Comparison of ENCODE assay signal across 8 cellular contexts in genomic region chr10:97196213-97197029, GRCh38. TPM values are rescaled to one million over a fixed set of nuclear protein-coding genes. Genes with fewer than 3 reads are reported as not detected.
A peak's percentile ranks its signal among the peaks of the same experiment; 100 is the strongest.
DNase-seq lines count a peak whose midpoint lies in the region; ATAC-seq and TF ChIP-seq lines count a peak whose summit lies in the region.

No MANE protein-coding gene starts in this region.

- no peaks in the 10 kb centered on the region for H3K9me3 ChIP-seq in effector memory CD4-positive, alpha-beta T cell (ENCODE audit: control insufficient read depth, low read length)

- no CpG with 5 or more reads among the region's 56 CpGs for WGBS in mesendoderm (ENCODE audit: extremely low coverage, insufficient coverage, low lambda C conversion rate)

- no peaks in the 10 kb centered on the region for H3K36me3 ChIP-seq in effector memory CD4-positive, alpha-beta T cell (ENCODE audit: control insufficient read depth, insufficient read depth, low read length)
- no peaks in the 10 kb centered on the region for H3K36me3 ChIP-seq in mesendoderm (ENCODE audit: control insufficient read depth, insufficient read depth, low read length)

- H3K36me3 Mint-ChIP-seq in activated CD8-positive, alpha-beta T cell treated with anti-CD3 and anti-CD28 coated beads for 36 hours (ENCODE audit: low read depth): no peaks in the 10 kb centered on the region

- H3K79me1 ChIP-seq in mesendoderm (ENCODE audit: low read length): no peaks in the 10 kb centered on the region

- H2BK5ac ChIP-seq in mesendoderm (ENCODE audit: low read length): no peak overlapping the region

- H3K4me1 ChIP-seq in effector memory CD4-positive, alpha-beta T cell (ENCODE audit: control insufficient read depth, insufficient read depth, low read length, poor library complexity, severe bottlenecking): peaks cover 7% of the 10 kb centered on the region
- H3K4me1 ChIP-seq in mesendoderm (ENCODE audit: control insufficient read depth, low read depth, low read length): peaks cover 1% of the 10 kb centered on the region

- no peak overlapping the region for H2BK120ac ChIP-seq in mesendoderm (ENCODE audit: low read depth, low read length)

- no peak overlapping the region for H3K4ac ChIP-seq in mesendoderm (ENCODE audit: low read depth, low read length)

- ATAC-seq in HG03045 (IDR thresholded peaks at IDR 0.05; ENCODE audit: unreplicated experiment) (peak; percentile 78), HG03025 (IDR thresholded peaks at IDR 0.05; ENCODE audit: low FRiP score, unreplicated experiment) (no peak)
- ATAC-seq in activated CD8-positive, alpha-beta T cell treated with anti-CD3 and anti-CD28 coated beads for 36 hours: peak; percentile 91

- peak overlapping the region; percentile 76 for H3K4me3 ChIP-seq in effector memory CD4-positive, alpha-beta T cell (ENCODE audit: insufficient read depth, low read depth, low read length, poor library complexity, severe bottlenecking)
- H3K4me3 ChIP-seq in mesendoderm (ENCODE audit: low read length): peak overlapping the region; percentile 31

- no peak overlapping the region for H2BK15ac ChIP-seq in mesendoderm (replicated peaks; ENCODE audit: low read depth)

- H3K56ac ChIP-seq in mesendoderm (ENCODE audit: low read length): peak overlapping the region; percentile 53

- peak overlapping the region; percentile 70 for H3K4me2 ChIP-seq in mesendoderm (ENCODE audit: low read length)

- TF ChIP-seq CTCF in activated CD8-positive, alpha-beta T cell treated with anti-CD3 and anti-CD28 coated beads for 36 hours (IDR thresholded peaks at IDR 0.05): peak; percentile 84

- no peak overlapping the region for H3K23ac ChIP-seq in mesendoderm (ENCODE audit: low read length)

- H4K8ac ChIP-seq in mesendoderm (ENCODE audit: low read depth, low read length): no peak overlapping the region

- no peak overlapping the region for H3K18ac ChIP-seq in mesendoderm (ENCODE audit: low read length)

- H3K27me3 ChIP-seq in effector memory CD4-positive, alpha-beta T cell (replicated peaks; ENCODE audit: control insufficient read depth, insufficient read depth, low read length, poor library complexity, severe bottlenecking): no peaks in the 10 kb centered on the region
- H3K27me3 ChIP-seq in mesendoderm (ENCODE audit: insufficient read depth, low read length, poor library complexity): no peaks in the 10 kb centered on the region

- peak; percentile 80 for DNase-seq in ELR (ENCODE audit: low read depth)
- peak; percentile 29 for DNase-seq in NCI-H774 (lab: John Stamatoyannopoulos, UW)
- DNase-seq in activated CD8-positive, alpha-beta T cell treated with anti-CD3 and anti-CD28 coated beads for 36 hours: peak; percentile 81
- DNase-seq in effector memory CD4-positive, alpha-beta T cell: peak; percentile 11 to 46 (median 39)
- peak; percentile 85 for DNase-seq in mesendoderm
- DNase-seq in stimulated activated CD8-positive, alpha-beta memory T cell treated with anti-CD3 and anti-CD28 coated beads, Interleukin-15, amount 100 ng/mL, for 24 hours (ENCODE audit: low read depth): peak; percentile 16

- CTCF ChIA-PET in activated CD8-positive, alpha-beta T cell treated with anti-CD3 and anti-CD28 coated beads for 36 hours (lab: Charles Lee): interaction anchor here (0.7 to 8.6 kb wide), 36 partner anchors 11 to 447 kb away, joined by 3 to 166 read pairs (median 6); partner anchors contain the start of gene SLIT1

- no peak overlapping the region for H4K5ac ChIP-seq in mesendoderm (ENCODE audit: low read length)

- peak overlapping the region; percentile 70 for H3K4me3 Mint-ChIP-seq in activated CD8-positive, alpha-beta T cell treated with anti-CD3 and anti-CD28 coated beads for 36 hours

- no peak overlapping the region for H2AK5ac ChIP-seq in mesendoderm (ENCODE audit: low read length)

- no peaks in the 10 kb centered on the region for H3K79me2 ChIP-seq in mesendoderm (ENCODE audit: control insufficient read depth, insufficient read depth, low read length)

- peak overlapping the region; percentile 52 for H3K9ac ChIP-seq in mesendoderm (ENCODE audit: low read length)

- H3K27ac Mint-ChIP-seq in activated CD8-positive, alpha-beta T cell treated with anti-CD3 and anti-CD28 coated beads for 36 hours: no peak overlapping the region

- H3K27me3 Mint-ChIP-seq in activated CD8-positive, alpha-beta T cell treated with anti-CD3 and anti-CD28 coated beads for 36 hours: peaks cover 24% of the 10 kb centered on the region

- POLR2A ChIA-PET in activated CD8-positive, alpha-beta T cell treated with anti-CD3 and anti-CD28 coated beads for 36 hours (lab: Charles Lee): interaction anchor here (0.8 to 2.0 kb wide), 3 partner anchors 12 to 19 kb away, joined by 4 to 5 read pairs (median 4); no protein-coding TSS in a partner anchor

- intact Hi-C loops in activated CD8-positive, alpha-beta T cell treated with anti-CD3 and anti-CD28 coated beads for 36 hours (cut with micrococcal nuclease): no loop called here

- no peaks in the 10 kb centered on the region for H3K9me3 Mint-ChIP-seq in activated CD8-positive, alpha-beta T cell treated with anti-CD3 and anti-CD28 coated beads for 36 hours

- H3K27ac ChIP-seq in effector memory CD4-positive, alpha-beta T cell (ENCODE audit: insufficient read depth, low read length, poor library complexity, severe bottlenecking): no peak overlapping the region
- no peak overlapping the region for H3K27ac ChIP-seq in mesendoderm (ENCODE audit: low read depth, low read length)

- peaks cover 13% of the 10 kb centered on the region for H3K4me1 Mint-ChIP-seq in activated CD8-positive, alpha-beta T cell treated with anti-CD3 and anti-CD28 coated beads for 36 hours (ENCODE audit: low read depth)

RNA-seq across cellular contexts. Expression of gene SLIT1, which starts 10.7 kb away (rescaled TPM):
- total RNA-seq in activated CD8-positive, alpha-beta T cell treated with anti-CD3 and anti-CD28 coated beads for 36 hours: 1 to 10 TPM in 1 of 2 experiments, under 1 TPM in 1; 0.34 to 1.2 TPM
- 0.20 TPM for polyA plus RNA-seq in mesendoderm (2013, experiment 1 of 2)
- 0.15 TPM for polyA plus RNA-seq in mesendoderm (2013, experiment 2 of 2)

Comparison
In these comparisons a context has a peak if more than half of its experiments do, and no peak if none do; other contexts are left out.
1. DNase-seq: peak in every context shown above with its lines; median percentile 85 in mesendoderm; 81 in activated CD8-positive, alpha-beta T cell treated with anti-CD3 and anti-CD28 coated beads for 36 hours; 80 in ELR; 39 in effector memory CD4-positive, alpha-beta T cell; 29 in NCI-H774; 16 in stimulated activated CD8-positive, alpha-beta memory T cell treated with anti-CD3 and anti-CD28 coated beads, Interleukin-15, amount 100 ng/mL, for 24 hours.